ENCODE assay signal across 25 cellular contexts in genomic region chr19:47865166-47865565, GRCh38. TPM values are rescaled to one million over a fixed set of nuclear protein-coding genes. Genes with fewer than 3 reads are reported as not detected.
A peak's percentile ranks its signal among the peaks of the same experiment; 100 is the strongest.
DNase-seq lines count a peak whose midpoint lies in the region; ATAC-seq and TF ChIP-seq lines count a peak whose summit lies in the region.
"Had no signal": no experiment of that assay in that cellular context is flagged by ENCODE, and none has a peak within 500 bp of the region (broad histone marks: within the 10 kb centered on the region; RNA-seq: fewer than 3 reads in every experiment).

No MANE protein-coding gene starts in this region.

- H3K36me3 Mint-ChIP-seq in H9 (ENCODE audit: insufficient read depth in 1 of 3, low read depth in 3 of 3) (peaks cover 0 to 3% (median 0%) of the 10 kb centered on the region in 3 experiments; a peak in 1 of 7 replicates), endothelial cell (ENCODE audit: low read depth, unreplicated experiment) (no peaks in the 10 kb centered on the region), nephron progenitor cell (ENCODE audit: low read depth) (no peaks in the 10 kb centered on the region)

- no peak overlapping the region for H3K9ac ChIP-seq in H9 (ENCODE audit: extremely low read depth, insufficient read length, low read length)

- no peak overlapping the region for H2BK15ac ChIP-seq in H9 (ENCODE audit: low read depth, low read length)

- H3K4me3 ChIP-seq in heart left ventricle, result no peak overlapping the region
- H3K4me3 ChIP-seq in osteoblast (ENCODE audit: insufficient read depth, low read length), result no peak overlapping the region
- no peak overlapping the region for H3K4me3 ChIP-seq in tibial nerve
- H3K4me3 ChIP-seq: A549 had no signal

- no peak for TF ChIP-seq CTCF in heart left ventricle (IDR thresholded peaks at IDR 0.05)
- no peak for TF ChIP-seq CTCF in H9 (conservative IDR thresholded peaks at IDR 0.05)
- TF ChIP-seq CTCF in endothelial cell (IDR thresholded peaks at IDR 0.05; ENCODE audit: unreplicated experiment), result no peak
- no peak for TF ChIP-seq CTCF in osteoblast (IDR thresholded peaks at IDR 0.05; ENCODE audit: extremely low read depth, low read depth, low read length)
- no peak for TF ChIP-seq CTCF in nephron progenitor cell (IDR thresholded peaks at IDR 0.05)
- no peak for TF ChIP-seq CTCF in tibial nerve (IDR thresholded peaks at IDR 0.05)

- H2AK5ac ChIP-seq in H9 (ENCODE audit: insufficient read length, low read length), result no peak overlapping the region

- no peak overlapping the region for H3K18ac ChIP-seq in H9 (ENCODE audit: insufficient read length, low read depth, low read length)

- H3T11ph ChIP-seq in H9 (ENCODE audit: low read length), result no peak overlapping the region

- H3K56ac ChIP-seq in H9 (ENCODE audit: insufficient read length, low read depth, low read length), result no peak overlapping the region

- H3K79me1 ChIP-seq in H9 (ENCODE audit: insufficient read depth, low read depth, low read length, poor library complexity, severe bottlenecking), result no peaks in the 10 kb centered on the region

- DNase-seq in heart left ventricle (peak in 3 of 5 donors; percentile 27 to 33 (median 31)), left cardiac atrium (no peak), H9 (no peak), endothelial cell (ENCODE audit: low spot score) (no peak), osteoblast (ENCODE audit: insufficient read length, low spot score, missing footprints) (peak; percentile 34), nephron progenitor cell (no peak), tibial nerve (ENCODE audit: low spot score in 2 of 2) (no peak)
- DNase-seq: 8988T; ACHN; AML-193; C1 segment of cervical spinal cord; Calu3; CD4-positive, alpha-beta memory T cell; COR-L47; DMS53; DMS79 treated with DMSO at 0.1 percent for 48 hours; GF-D8; GOT3; H7 had no signal

- H3K36me3 ChIP-seq in heart left ventricle (no peaks in the 10 kb centered on the region), osteoblast (ENCODE audit: insufficient read depth, low read length) (no peaks in the 10 kb centered on the region), tibial nerve (no peaks in the 10 kb centered on the region)

- H3K9me3 ChIP-seq in heart left ventricle, result peaks cover 0 to 4% (median 0%) of the 10 kb centered on the region in 12 donors
- no peaks in the 10 kb centered on the region for H3K9me3 ChIP-seq in H9 (ENCODE audit: control insufficient read depth, low read depth, low read length)
- no peaks in the 10 kb centered on the region for H3K9me3 ChIP-seq in osteoblast (ENCODE audit: low read depth, low read length)
- H3K9me3 ChIP-seq in tibial nerve, result peaks cover 0 to 2% (median 0%) of the 10 kb centered on the region in 4 donors
- H3K9me3 ChIP-seq: A549 had no signal

- H3K4ac ChIP-seq in H9 (ENCODE audit: low read depth, low read length), result no peak overlapping the region

- H3K14ac ChIP-seq in H9 (ENCODE audit: insufficient read depth, low read length), result no peak overlapping the region

- no peak overlapping the region for H2AFZ ChIP-seq in H9 (ENCODE audit: low read length)
- no peak overlapping the region for H2AFZ ChIP-seq in osteoblast (ENCODE audit: low read length)

- H2BK5ac ChIP-seq in H9 (ENCODE audit: insufficient read length, low read length), result no peak overlapping the region

- H3K23ac ChIP-seq in H9 (ENCODE audit: insufficient read length, low read depth, low read length), result no peak overlapping the region

- H3K27me3 ChIP-seq in heart left ventricle (peaks cover 0 to 12% (median 0%) of the 10 kb centered on the region in 9 donors), H9 (ENCODE audit: insufficient read depth, low read length) (no peaks in the 10 kb centered on the region), osteoblast (ENCODE audit: insufficient read depth, low read length) (no peaks in the 10 kb centered on the region), tibial nerve (no peaks in the 10 kb centered on the region)

- TF ChIP-seq EP300 in tibial nerve (IDR thresholded peaks at IDR 0.05), result no peak

- H3K4me1 ChIP-seq in heart left ventricle, result no peaks in the 10 kb centered on the region
- H3K4me1 ChIP-seq in H9 (ENCODE audit: insufficient read depth, low read length), result no peaks in the 10 kb centered on the region
- H3K4me1 ChIP-seq in osteoblast (ENCODE audit: insufficient read depth, low read length), result no peaks in the 10 kb centered on the region
- peaks cover 0 to 6% (median 0%) of the 10 kb centered on the region in 4 donors for H3K4me1 ChIP-seq in tibial nerve
- H3K4me1 ChIP-seq: A549 had no signal

- H4K20me1 ChIP-seq in H9 (ENCODE audit: control insufficient read depth, insufficient read depth, insufficient read length), result no peaks in the 10 kb centered on the region
- no peaks in the 10 kb centered on the region for H4K20me1 ChIP-seq in osteoblast (ENCODE audit: insufficient read depth, low read length)

- H2BK120ac ChIP-seq in H9 (ENCODE audit: low read depth, low read length, poor library complexity, severe bottlenecking), result no peak overlapping the region

- H3K4me2 ChIP-seq in H9 (ENCODE audit: insufficient read depth, insufficient read length, low read length), result no peak overlapping the region
- H3K4me2 ChIP-seq in osteoblast (ENCODE audit: insufficient read depth, low read length), result no peak overlapping the region
- H3K4me2 ChIP-seq: A549 had no signal

- H3K27ac ChIP-seq in heart left ventricle (no peak overlapping the region), H9 (ENCODE audit: insufficient read length, low read depth, low read length) (no peak overlapping the region), osteoblast (ENCODE audit: low read depth, low read length) (no peak overlapping the region), tibial nerve (no peak overlapping the region)
- H3K27ac ChIP-seq: A549 had no signal

- WGBS in heart left ventricle, 4 donors, result 47 to 67% (median 57%) methylated on average over 9 to 10 of the region's 10 CpGs
- WGBS in H9 (ENCODE audit: extremely low coverage, insufficient read length, low lambda C conversion rate), result no CpG with 5 or more reads among the region's 10 CpGs
- whole genome bisulfite sequencing in tibial nerve, 2 donors, result 43 to 56% methylated on average over 10 of the region's 10 CpGs

- H2BK20ac ChIP-seq in H9 (ENCODE audit: low read depth, low read length, poor library complexity, severe bottlenecking), result no peak overlapping the region

- H3K27ac Mint-ChIP-seq in H9 (peak overlapping the region; percentile 80 to 92 (median 85); a peak in 6 of 7 replicates), endothelial cell (ENCODE audit: unreplicated experiment) (peak overlapping the region; percentile 42), nephron progenitor cell (no peak overlapping the region)
- H3K27ac Mint-ChIP-seq: CD4-positive, alpha-beta memory T cell had no signal

- H4K91ac ChIP-seq in H9 (ENCODE audit: insufficient read length, low read depth, low read length), result no peak overlapping the region

- H4K5ac ChIP-seq in H9 (ENCODE audit: insufficient read length, low read depth, low read length), result no peak overlapping the region

- H3K79me2 ChIP-seq in H9 (ENCODE audit: insufficient read depth, low read length) (no peaks in the 10 kb centered on the region), osteoblast (ENCODE audit: insufficient read depth, low read length) (no peaks in the 10 kb centered on the region)

- ATAC-seq in heart left ventricle (peak in 1 of 4 donors; percentile 8), left cardiac atrium (no peak), HG02623 (IDR thresholded peaks at IDR 0.05; ENCODE audit: unreplicated experiment) (no peak)
- ATAC-seq: A549, HCT116 had no signal

- intact Hi-C loops in heart left ventricle (cut with DNase I) (loop anchor here in 2 of 10 donors (10.0 kb wide), 1 partner anchor 100 kb away; no protein-coding TSS in a partner anchor), left cardiac atrium (cut with DNase I) (no loop called here)

- H3K4me1 Mint-ChIP-seq in H9, result peaks cover 18 to 25% of the 10 kb centered on the region in 2 experiments
- H3K4me1 Mint-ChIP-seq in endothelial cell (ENCODE audit: unreplicated experiment), result peaks cover 5% of the 10 kb centered on the region
- H3K4me1 Mint-ChIP-seq in nephron progenitor cell, result peaks cover 7% of the 10 kb centered on the region

- no peak overlapping the region for H2BK12ac ChIP-seq in H9 (ENCODE audit: insufficient read length, low read depth, low read length)

- no peaks in the 10 kb centered on the region; a peak in 1 of 5 replicates for H3K9me3 Mint-ChIP-seq in H9
- no peaks in the 10 kb centered on the region for H3K9me3 Mint-ChIP-seq in endothelial cell (ENCODE audit: unreplicated experiment)
- peaks cover 8% of the 10 kb centered on the region for H3K9me3 Mint-ChIP-seq in nephron progenitor cell

- no peak overlapping the region for H4K8ac ChIP-seq in H9 (replicated peaks; ENCODE audit: insufficient read length, low read depth, low read length)

- TF ChIP-seq POLR2A in heart left ventricle (IDR thresholded peaks at IDR 0.05), result no peak
- no peak for TF ChIP-seq POLR2A in tibial nerve (IDR thresholded peaks at IDR 0.05)

- no peaks in the 10 kb centered on the region for H3K27me3 Mint-ChIP-seq in H9 (ENCODE audit: low read depth)
- peaks cover 8% of the 10 kb centered on the region for H3K27me3 Mint-ChIP-seq in endothelial cell (ENCODE audit: unreplicated experiment)
- peaks cover 8% of the 10 kb centered on the region for H3K27me3 Mint-ChIP-seq in nephron progenitor cell (ENCODE audit: low read depth, poor library complexity)

- no peaks in the 10 kb centered on the region for H3K23me2 ChIP-seq in H9 (ENCODE audit: insufficient read length, low read depth, low read length, poor library complexity, severe bottlenecking)

- H3K4me3 Mint-ChIP-seq in H9 (peak overlapping the region in 1 of 2 experiments; percentile 53; a peak in 1 of 5 replicates), endothelial cell (ENCODE audit: unreplicated experiment) (peak overlapping the region; percentile 27), nephron progenitor cell (no peak overlapping the region)
- H3K4me3 Mint-ChIP-seq: CD4-positive, alpha-beta memory T cell had no signal

RNA-seq across cellular contexts. Expression of gene TPRX2, which starts 6.1 kb away (rescaled TPM):
- total RNA-seq in heart left ventricle, result not detected
- not detected for polyA plus RNA-seq in heart left ventricle
- not detected for total RNA-seq in left cardiac atrium
- not detected in 2 replicates for total RNA-seq in H9 (2021)
- total RNA-seq in endothelial cell (ENCODE audit: unreplicated experiment), result not detected
- not detected in 2 replicates for total RNA-seq in osteoblast
- not detected for total RNA-seq in tibial nerve
- total RNA-seq: Calu3; CD4-positive, alpha-beta memory T cell; Daoy; G401; H7 had no signal
- polyA plus RNA-seq: A549; BJ; CD4-positive, alpha-beta memory T cell had no signal

RNA-seq across cellular contexts. Expression of gene SULT2A1, which starts 20.9 kb away (rescaled TPM):
- total RNA-seq in heart left ventricle, result not detected
- polyA plus RNA-seq in heart left ventricle, result not detected
- not detected for total RNA-seq in left cardiac atrium
- not detected in 2 replicates for total RNA-seq in H9 (2021)
- not detected for total RNA-seq in endothelial cell (ENCODE audit: unreplicated experiment)
- not detected in 2 replicates for total RNA-seq in osteoblast
- total RNA-seq in tibial nerve, result not detected
- total RNA-seq: Calu3; CD4-positive, alpha-beta memory T cell; Daoy; G401; H7 had no signal
- polyA plus RNA-seq: A549; BJ; CD4-positive, alpha-beta memory T cell had no signal

RNA-seq across cellular contexts. Expression of gene CRX, which starts 43.4 kb away (rescaled TPM):
- not detected for total RNA-seq in heart left ventricle
- not detected for polyA plus RNA-seq in heart left ventricle
- total RNA-seq in left cardiac atrium, result not detected
- 0.13 and 0.15 TPM in 2 replicates for total RNA-seq in H9 (2021)
- not detected for total RNA-seq in endothelial cell (ENCODE audit: unreplicated experiment)
- not detected in 2 replicates for total RNA-seq in osteoblast
- total RNA-seq in tibial nerve, result not detected
- total RNA-seq: Calu3; CD4-positive, alpha-beta memory T cell; Daoy had no signal
- polyA plus RNA-seq: A549; BJ; CD4-positive, alpha-beta memory T cell had no signal

Comparison
In these comparisons a context has a peak if more than half of its experiments do, and no peak if none do; other contexts are left out.
1. DNase-seq: peak in heart left ventricle (3 of 5) and osteoblast (single experiment); none in left cardiac atrium (single experiment), H9 (single experiment), endothelial cell (single experiment), nephron progenitor cell (single experiment) and tibial nerve (0 of 2).